8 cellular contexts compared by ENCODE assay signal in genomic region chr4:89324671-89325070, GRCh38. TPM values are rescaled to one million over a fixed set of nuclear protein-coding genes. Genes with fewer than 3 reads are reported as not detected.
DNase-seq lines count a peak whose midpoint lies in the region; ATAC-seq and TF ChIP-seq lines count a peak whose summit lies in the region.

No MANE protein-coding gene starts in this region.

- no peaks in the 10 kb centered on the region for H3K4me1 ChIP-seq in ascending aorta

- no peaks in the 10 kb centered on the region for H3K36me3 ChIP-seq in ascending aorta

- no peaks in the 10 kb centered on the region for H3K27me3 ChIP-seq in ascending aorta

- intact Hi-C loops in left cardiac atrium (cut with DNase I) (no loop called here), ascending aorta (cut with DNase I) (no loop called here)

- no peak overlapping the region for H3K4me3 ChIP-seq in ascending aorta

- peak; percentile 93 for ATAC-seq in GM18499 (IDR thresholded peaks at IDR 0.05; ENCODE audit: insufficient read depth, unreplicated experiment)
- peak; percentile 96 for ATAC-seq in GM21825 (IDR thresholded peaks at IDR 0.05; ENCODE audit: unreplicated experiment)
- peak; percentile 73 to 91 for ATAC-seq in left cardiac atrium

- no peak overlapping the region for H3K27ac ChIP-seq in ascending aorta

- DNase-seq in MV-4-11 (lab: John Stamatoyannopoulos, UW) (peak; percentile 98), left cardiac atrium (no peak), ascending aorta (ENCODE audit: low spot score in 2 of 2) (no peak), DMS53 (lab: John Stamatoyannopoulos, UW) (no peak), retina (no peak), cerebellar nuclear complex (lab: John Stamatoyannopoulos, UW) (no peak)

- H3K9me3 ChIP-seq in ascending aorta: peaks cover 0 to 3% of the 10 kb centered on the region in 2 donors

- no peak for TF ChIP-seq CTCF in ascending aorta (IDR thresholded peaks at IDR 0.05)

RNA-seq across cellular contexts. Expression of gene GPRIN3, which starts 17.1 kb away (rescaled TPM):
- total RNA-seq in left cardiac atrium: 1 to 10 TPM; 5.3 to 5.7 TPM
- 2.1 TPM for total RNA-seq in ascending aorta
